Comparison of ENCODE assay signal across 9 cellular contexts in genomic region chr19:45094158-45094557, GRCh38. TPM values are rescaled to one million over a fixed set of nuclear protein-coding genes. Genes with fewer than 3 reads are reported as not detected.
A peak's percentile ranks its signal among the peaks of the same experiment; 100 is the strongest.
DNase-seq lines count a peak whose midpoint lies in the region; ATAC-seq and TF ChIP-seq lines count a peak whose summit lies in the region.
"Had no signal": no experiment of that assay in that cellular context is flagged by ENCODE, and none has a peak within 500 bp of the region (broad histone marks: within the 10 kb centered on the region; RNA-seq: fewer than 3 reads in every experiment).

No MANE protein-coding gene starts in this region.

- in situ Hi-C loops in HAP-1 (cut with MboI; ENCODE audit: low sequenced_read_pairs) (no loop called here), G401 (cut with HindIII; ENCODE audit: low sequenced_read_pairs) (no loop called here)

- H3K36me3 ChIP-seq in HAP-1 (replicated peaks) (peaks cover 30% of the 10 kb centered on the region), skeletal muscle satellite cell (ENCODE audit: insufficient read depth, low read length) (peaks cover 10% of the 10 kb centered on the region)
- H3K36me3 ChIP-seq: thyroid gland had no signal

- H3K4me2 ChIP-seq in skeletal muscle satellite cell (ENCODE audit: low read length), result peak overlapping the region; percentile 93

- H3K36me3 Mint-ChIP-seq in T-helper 17 cell (ENCODE audit: low read depth), result no peaks in the 10 kb centered on the region

- peak overlapping the region; percentile 97 for H3K9ac ChIP-seq in skeletal muscle satellite cell (ENCODE audit: low read depth, low read length)

- peak overlapping the region; percentile 99 for H3K27ac Mint-ChIP-seq in T-helper 17 cell

- peak overlapping the region; percentile 98 for H3K4me3 Mint-ChIP-seq in T-helper 17 cell

- peak overlapping the region; percentile 82 for H3K4me3 ChIP-seq in HAP-1
- peak overlapping the region; percentile 92 to 94 for H3K4me3 ChIP-seq in foreskin fibroblast (ENCODE audit: low read depth in 1 of 2, low read length in 2 of 2)
- peak overlapping the region; percentile 86 for H3K4me3 ChIP-seq in skeletal muscle satellite cell (ENCODE audit: low read length)

- H3K4me1 ChIP-seq in HAP-1 (peaks cover 12% of the 10 kb centered on the region), skeletal muscle satellite cell (ENCODE audit: control insufficient read depth, insufficient read depth, low read length) (peaks cover 45% of the 10 kb centered on the region)

- no peak for TF ChIP-seq CTCF in foreskin fibroblast (IDR thresholded peaks at IDR 0.05; ENCODE audit: low read depth, low read length)

- H3K27me3 ChIP-seq in HAP-1 (ENCODE audit: low read depth) (no peaks in the 10 kb centered on the region), skeletal muscle satellite cell (ENCODE audit: control insufficient read depth, insufficient read depth, low read length) (no peaks in the 10 kb centered on the region)
- H3K27me3 ChIP-seq: thyroid gland had no signal

- no peaks in the 10 kb centered on the region for H3K9me3 ChIP-seq in HAP-1
- no peaks in the 10 kb centered on the region for H3K9me3 ChIP-seq in T-helper 17 cell (ENCODE audit: control insufficient read depth, low read length, poor library complexity, severe bottlenecking)
- no peaks in the 10 kb centered on the region for H3K9me3 ChIP-seq in skeletal muscle satellite cell (replicated peaks; ENCODE audit: low read length)
- H3K9me3 ChIP-seq: thyroid gland had no signal

- DNase-seq in HAP-1 (ENCODE audit: low spot score in 2 of 2) (no peak), T-helper 17 cell (no peak), foreskin fibroblast (no peak), G401 (ENCODE audit: low spot score) (no peak)
- DNase-seq in activated CD4-positive, alpha-beta T cell treated with anti-CD3 and anti-CD28 coated beads for 48 hours, result no peak
- DNase-seq: thyroid gland had no signal

- ATAC-seq in T-helper 17 cell (no peak), GM19328 (IDR thresholded peaks at IDR 0.05; ENCODE audit: unreplicated experiment) (no peak), HG02798 (IDR thresholded peaks at IDR 0.05; ENCODE audit: poor library complexity, unreplicated experiment) (no peak)

- H3K27me3 Mint-ChIP-seq in T-helper 17 cell, result no peaks in the 10 kb centered on the region

- peaks cover 51% of the 10 kb centered on the region for H3K4me1 Mint-ChIP-seq in T-helper 17 cell

RNA-seq across cellular contexts. Expression of gene PPP1R37, which starts 1.2 kb away (rescaled TPM):
- 10 to 100 TPM; 15.2 to 20.9 TPM for total RNA-seq in T-helper 17 cell
- 26.0 and 31.9 TPM in 2 replicates for total RNA-seq in skeletal muscle satellite cell (2012; rRNA removed)
- 28.6 and 42.6 TPM in 2 replicates for total RNA-seq in G401 (2014; rRNA removed; shearing (Covaris generic))

RNA-seq across cellular contexts. Expression of gene GEMIN7, which starts 15.1 kb away (rescaled TPM):
- 1 to 10 TPM; 8.8 TPM for total RNA-seq in T-helper 17 cell
- 20.8 and 29.7 TPM in 2 replicates for total RNA-seq in skeletal muscle satellite cell (2012; rRNA removed)
- total RNA-seq in G401 (2014; rRNA removed; shearing (Covaris generic)), result 93.1 and 100 TPM in 2 replicates

RNA-seq across cellular contexts. Expression of gene ZNF296, which starts 17.9 kb away (rescaled TPM):
- total RNA-seq in T-helper 17 cell, result 1 to 10 TPM; 3.4 to 3.5 TPM
- 0.44 TPM in 1 of 2 replicates, not detected in the other for total RNA-seq in skeletal muscle satellite cell (2012; rRNA removed)
- total RNA-seq in G401 (2014; rRNA removed; shearing (Covaris generic)), result not detected in 2 replicates

RNA-seq across cellular contexts. Expression of gene CLASRP, which starts 55.3 kb away (rescaled TPM):
- total RNA-seq in T-helper 17 cell, result 100 to 1,000 TPM; 153 to 163 TPM
- total RNA-seq in skeletal muscle satellite cell (2012; rRNA removed), result 10.1 and 12.0 TPM in 2 replicates
- total RNA-seq in G401 (2014; rRNA removed; shearing (Covaris generic)), result 12.1 and 23.8 TPM in 2 replicates
